Comparison of ENCODE assay signal across 20 cellular contexts in genomic region chr5:139675825-139676224, GRCh38. TPM values are rescaled to one million over a fixed set of nuclear protein-coding genes. Genes with fewer than 3 reads are reported as not detected.
DNase-seq lines count a peak whose midpoint lies in the region; ATAC-seq and TF ChIP-seq lines count a peak whose summit lies in the region.
"Had no signal": no experiment of that assay in that cellular context is flagged by ENCODE, and none has a peak within 500 bp of the region (broad histone marks: within the 10 kb centered on the region; RNA-seq: fewer than 3 reads in every experiment).

No MANE protein-coding gene starts in this region.

- TF ChIP-seq EP300 in gastroesophageal sphincter (IDR thresholded peaks at IDR 0.05): no peak

- H3K27me3 Mint-ChIP-seq in activated T-helper 2 cell treated with anti-CD3 and anti-CD28 coated beads, Interferon-gamma antibody, Interleukin-2, Interleukin-4, amounts not matched to agents 10 μg/mL and 5 μg/mL and 100 μg/mL, durations not matched to agents 14 hours and 24 hours and 36 hours (ENCODE audit: low read depth): no peaks in the 10 kb centered on the region
- H3K27me3 Mint-ChIP-seq: activated CD8-positive, alpha-beta memory T cell treated with anti-CD3 and anti-CD28 coated beads, Interleukin-2, amount 10 ng/mL, durations not matched to agents 7 days and 5 days; T-helper 17 cell had no signal

- H3K27me3 ChIP-seq in H7 (ENCODE audit: control insufficient read depth, insufficient read depth, low read length) (no peaks in the 10 kb centered on the region), SJCRH30 (no peaks in the 10 kb centered on the region), gastroesophageal sphincter (no peaks in the 10 kb centered on the region), gastrocnemius medialis (no peaks in the 10 kb centered on the region), esophagus squamous epithelium (no peaks in the 10 kb centered on the region)
- H3K27me3 ChIP-seq: heart right ventricle, thyroid gland had no signal

- TF ChIP-seq CTCF in gastroesophageal sphincter (IDR thresholded peaks at IDR 0.05) (no peak), gastrocnemius medialis (IDR thresholded peaks at IDR 0.05 in 4 of 5, conservative IDR thresholded peaks at IDR 0.05 in 1 of 5) (no peak), esophagus squamous epithelium (IDR thresholded peaks at IDR 0.05) (no peak)

- WGBS in gastroesophageal sphincter (ENCODE audit: low coverage in 1 of 2), 2 donors: 80 to 86% methylated on average over 1 to 4 of the region's 4 CpGs
- 73 to 79% methylated on average over 3 of the region's 4 CpGs for WGBS in esophagus squamous epithelium, 2 donors

- H3K27ac Mint-ChIP-seq in activated T-helper 2 cell treated with anti-CD3 and anti-CD28 coated beads, Interferon-gamma antibody, Interleukin-2, Interleukin-4, amounts not matched to agents 10 μg/mL and 5 μg/mL and 100 μg/mL, durations not matched to agents 14 hours and 24 hours and 36 hours: no peak overlapping the region
- H3K27ac Mint-ChIP-seq: activated CD8-positive, alpha-beta memory T cell treated with anti-CD3 and anti-CD28 coated beads, Interleukin-2, amount 10 ng/mL, durations not matched to agents 7 days and 5 days; T-helper 17 cell had no signal

- peak; percentile 60 for DNase-seq in H7
- DNase-seq in SJCRH30: no peak
- DNase-seq in gastrocnemius medialis: no peak
- DNase-seq in inferior parietal cortex (ENCODE audit: extremely low spot score): no peak
- DNase-seq in activated T-helper 2 cell treated with anti-CD3 and anti-CD28 coated beads, Interferon-gamma antibody, Interleukin-2, Interleukin-4, amounts not matched to agents 10 μg/mL and 5 μg/mL and 100 μg/mL, durations not matched to agents 14 hours and 24 hours and 36 hours (ENCODE audit: low spot score): no peak
- DNase-seq in esophagus squamous epithelium (lab: John Stamatoyannopoulos, UW): no peak
- no peak for DNase-seq in DMS79 treated with DMSO at 0.1 percent for 48 hours (lab: John Stamatoyannopoulos, UW)
- DNase-seq: activated CD8-positive, alpha-beta memory T cell treated with anti-CD3 and anti-CD28 coated beads, Interleukin-2, amount 10 ng/mL, durations not matched to agents 7 days and 5 days; COR-L47; erythroblast; heart right ventricle; NCI-H1930; NCI-H446 treated with DMSO at 0.1 percent for 48 hours; Right ventricle myocardium superior; stimulated activated CD4-positive, alpha-beta T cell treated with anti-CD3 and anti-CD28 coated beads, Interleukin-2, amount 100 ng/mL, for 48 hours; T-helper 17 cell; thyroid gland had no signal

- H3K9me3 Mint-ChIP-seq in activated T-helper 2 cell treated with anti-CD3 and anti-CD28 coated beads, Interferon-gamma antibody, Interleukin-2, Interleukin-4, amounts not matched to agents 10 μg/mL and 5 μg/mL and 100 μg/mL, durations not matched to agents 14 hours and 24 hours and 36 hours: no peaks in the 10 kb centered on the region
- H3K9me3 Mint-ChIP-seq: dendritic cell treated with granulocyte-macrophage colony-stimulating factor and Interleukin-4, amounts not matched to agents 40 ng/mL and 50 ng/mL, for 4 days had no signal

- ATAC-seq in gastroesophageal sphincter (no peak), gastrocnemius medialis (no peak)
- ATAC-seq: activated CD4-positive, CD25-positive, alpha-beta regulatory T cell treated with anti-CD3 and anti-CD28 coated beads, Interleukin-2, amount 50 U/mL, for 24 hours; activated CD8-positive, alpha-beta memory T cell treated with anti-CD3 and anti-CD28 coated beads, Interleukin-2, amount 10 ng/mL, durations not matched to agents 7 days and 5 days; T-helper 17 cell had no signal

- no peaks in the 10 kb centered on the region for H3K36me3 Mint-ChIP-seq in activated T-helper 2 cell treated with anti-CD3 and anti-CD28 coated beads, Interferon-gamma antibody, Interleukin-2, Interleukin-4, amounts not matched to agents 10 μg/mL and 5 μg/mL and 100 μg/mL, durations not matched to agents 14 hours and 24 hours and 36 hours (ENCODE audit: low read depth)
- H3K36me3 Mint-ChIP-seq: activated CD8-positive, alpha-beta memory T cell treated with anti-CD3 and anti-CD28 coated beads, Interleukin-2, amount 10 ng/mL, durations not matched to agents 7 days and 5 days had no signal

- H3K4me3 ChIP-seq in H7 (ENCODE audit: insufficient read depth, low read depth, low read length) (no peak overlapping the region), SJCRH30 (no peak overlapping the region), gastroesophageal sphincter (no peak overlapping the region), gastrocnemius medialis (no peak overlapping the region), esophagus squamous epithelium (no peak overlapping the region)
- H3K4me3 ChIP-seq: heart right ventricle, thyroid gland had no signal

- peaks cover 58% of the 10 kb centered on the region for H3K4me1 ChIP-seq in SJCRH30
- peaks cover 0 to 88% (median 29%) of the 10 kb centered on the region in 3 donors for H3K4me1 ChIP-seq in gastroesophageal sphincter
- peaks cover 82 to 84% of the 10 kb centered on the region in 2 donors for H3K4me1 ChIP-seq in gastrocnemius medialis
- H3K4me1 ChIP-seq in esophagus squamous epithelium: peaks cover 24 to 79% (median 31%) of the 10 kb centered on the region in 3 donors

- peak overlapping the region; percentile 4; the same call in 1 of the 2 replicates for H3K27ac ChIP-seq in SJCRH30
- peak overlapping the region in 3 of 4 donors; percentile 64 to 78 (median 75) for H3K27ac ChIP-seq in gastroesophageal sphincter
- peak overlapping the region; percentile 97 to 99 (median 98) for H3K27ac ChIP-seq in gastrocnemius medialis
- H3K27ac ChIP-seq in esophagus squamous epithelium: peak overlapping the region in 2 of 4 donors; percentile 29 to 59

- intact Hi-C loops in gastrocnemius medialis (cut with DNase I; ENCODE audit: low total_unique reads) (no loop called here), esophagus squamous epithelium (cut with DNase I) (no loop called here)
- intact Hi-C loops in activated T-helper 2 cell treated with anti-CD3 and anti-CD28 coated beads, Interferon-gamma antibody, Interleukin-2, Interleukin-4, amounts not matched to agents 10 μg/mL and 5 μg/mL and 100 μg/mL, durations not matched to agents 14 hours and 24 hours and 36 hours (cut with micrococcal nuclease): no loop called here

- H3K9me3 ChIP-seq in SJCRH30 (replicated peaks) (no peaks in the 10 kb centered on the region), gastroesophageal sphincter (no peaks in the 10 kb centered on the region), gastrocnemius medialis (no peaks in the 10 kb centered on the region), esophagus squamous epithelium (no peaks in the 10 kb centered on the region)
- H3K9me3 ChIP-seq: heart right ventricle, thyroid gland had no signal

- H3K36me3 ChIP-seq in H7 (replicated peaks; ENCODE audit: control insufficient read depth, insufficient read depth, low read length): no peaks in the 10 kb centered on the region; the same call in 1 of the 2 replicates
- H3K36me3 ChIP-seq in SJCRH30: peaks cover 7% of the 10 kb centered on the region
- H3K36me3 ChIP-seq in gastroesophageal sphincter: peaks cover 0 to 11% of the 10 kb centered on the region in 2 donors
- H3K36me3 ChIP-seq in gastrocnemius medialis: peaks cover 0 to 5% of the 10 kb centered on the region in 2 donors
- H3K36me3 ChIP-seq in esophagus squamous epithelium: peaks cover 2 to 11% (median 4%) of the 10 kb centered on the region in 3 donors

- H3K4me1 Mint-ChIP-seq in activated T-helper 2 cell treated with anti-CD3 and anti-CD28 coated beads, Interferon-gamma antibody, Interleukin-2, Interleukin-4, amounts not matched to agents 10 μg/mL and 5 μg/mL and 100 μg/mL, durations not matched to agents 14 hours and 24 hours and 36 hours (ENCODE audit: low read depth): no peaks in the 10 kb centered on the region

- in situ Hi-C loops in gastrocnemius medialis (cut with MboI; ENCODE audit: low sequenced_read_pairs in 4 of 4): no loop called here

- TF ChIP-seq POLR2A in gastroesophageal sphincter (IDR thresholded peaks at IDR 0.05): no peak
- TF ChIP-seq POLR2A in gastrocnemius medialis (IDR thresholded peaks at IDR 0.05): no peak
- no peak for TF ChIP-seq POLR2A in esophagus squamous epithelium (IDR thresholded peaks at IDR 0.05)

- no peak overlapping the region for H3K4me3 Mint-ChIP-seq in activated T-helper 2 cell treated with anti-CD3 and anti-CD28 coated beads, Interferon-gamma antibody, Interleukin-2, Interleukin-4, amounts not matched to agents 10 μg/mL and 5 μg/mL and 100 μg/mL, durations not matched to agents 14 hours and 24 hours and 36 hours (ENCODE audit: low read depth)
- H3K4me3 Mint-ChIP-seq: activated CD8-positive, alpha-beta memory T cell treated with anti-CD3 and anti-CD28 coated beads, Interleukin-2, amount 10 ng/mL, durations not matched to agents 7 days and 5 days; dendritic cell treated with granulocyte-macrophage colony-stimulating factor and Interleukin-4, amounts not matched to agents 40 ng/mL and 50 ng/mL, for 4 days; T-helper 17 cell had no signal

RNA-seq across cellular contexts. Expression of gene CXXC5, which starts 27.7 kb away (rescaled TPM):
- total RNA-seq in H7 (2014; rRNA removed; shearing (Covaris generic)): 150 and 154 TPM in 2 replicates
- total RNA-seq in SJCRH30 (2014; rRNA removed; shearing (Covaris generic)): 76.8 and 81.4 TPM in 2 replicates
- total RNA-seq in gastroesophageal sphincter: 10 to 100 TPM; 30.0 to 50.7 (median 35.1) TPM
- total RNA-seq in gastrocnemius medialis: 10 to 100 TPM; 38.5 to 83.8 (median 60.9) TPM
- 1.3 and 2.9 TPM in 2 replicates for total RNA-seq in activated T-helper 2 cell treated with anti-CD3 and anti-CD28 coated beads, Interferon-gamma antibody, Interleukin-2, Interleukin-4, amounts not matched to agents 10 μg/mL and 5 μg/mL and 100 μg/mL, durations not matched to agents 14 hours and 24 hours and 36 hours
- 10 to 100 TPM; 13.9 to 40.4 (median 22.9) TPM for total RNA-seq in esophagus squamous epithelium
